ENCODE assay signal across 13 cellular contexts in genomic region chr4:17619416-17620105, GRCh38. TPM values are rescaled to one million over a fixed set of nuclear protein-coding genes. Genes with fewer than 3 reads are reported as not detected.
DNase-seq lines count a peak whose midpoint lies in the region; ATAC-seq and TF ChIP-seq lines count a peak whose summit lies in the region.
"Had no signal": no experiment of that assay in that cellular context is flagged by ENCODE, and none has a peak within 500 bp of the region (broad histone marks: within the 10 kb centered on the region; RNA-seq: fewer than 3 reads in every experiment).

No MANE protein-coding gene starts in this region.

- H3K27me3 Mint-ChIP-seq in activated naive CD8-positive, alpha-beta T cell treated with anti-CD3 and anti-CD28 coated beads, Interleukin-2, amount 10 ng/mL, durations not matched to agents 7 days and 5 days, result no peaks in the 10 kb centered on the region

- no peak for ATAC-seq in activated naive CD8-positive, alpha-beta T cell treated with anti-CD3 and anti-CD28 coated beads, Interleukin-2, amount 10 ng/mL, durations not matched to agents 7 days and 5 days (ENCODE audit: low read depth)

- peak overlapping the region; percentile 4 for H3K4me3 Mint-ChIP-seq in activated naive CD8-positive, alpha-beta T cell treated with anti-CD3 and anti-CD28 coated beads, Interleukin-2, amount 10 ng/mL, durations not matched to agents 7 days and 5 days
- H3K4me3 Mint-ChIP-seq: CD14-positive monocyte had no signal

- POLR2A ChIA-PET in activated naive CD8-positive, alpha-beta T cell treated with anti-CD3 and anti-CD28 coated beads, Interleukin-2, amount 10 ng/mL, durations not matched to agents 7 days and 5 days (lab: Charles Lee), result interaction anchor here (0.6 to 3.3 kb wide), 2 partner anchors 10 to 42 kb away, joined by 3 to 18 read pairs; partner anchors contain the start of gene LAP3

- peaks cover 37% of the 10 kb centered on the region for H3K36me3 Mint-ChIP-seq in activated naive CD8-positive, alpha-beta T cell treated with anti-CD3 and anti-CD28 coated beads, Interleukin-2, amount 10 ng/mL, durations not matched to agents 7 days and 5 days

- H3K27ac Mint-ChIP-seq in activated naive CD8-positive, alpha-beta T cell treated with anti-CD3 and anti-CD28 coated beads, Interleukin-2, amount 10 ng/mL, durations not matched to agents 7 days and 5 days, result peak overlapping the region; percentile 67

- H3K9me3 Mint-ChIP-seq in activated naive CD8-positive, alpha-beta T cell treated with anti-CD3 and anti-CD28 coated beads, Interleukin-2, amount 10 ng/mL, durations not matched to agents 7 days and 5 days, result no peaks in the 10 kb centered on the region
- H3K9me3 Mint-ChIP-seq: CD14-positive monocyte, immature natural killer cell had no signal

- no peak overlapping the region for H3K4me3 ChIP-seq in AG10803 (ENCODE audit: low read length)
- H3K4me3 ChIP-seq: PC-9, suprapubic skin had no signal

- DNase-seq in AG10803 (ENCODE audit: low read depth) (peak; percentile 24), EL (peak; percentile 12), fibroblast of the conjunctiva (ENCODE audit: low read depth) (peak; percentile 36), RPMI8226 (no peak), T-helper 9 cell (no peak), MV-4-11 (lab: John Stamatoyannopoulos, UW) (no peak)
- DNase-seq in activated naive CD8-positive, alpha-beta T cell treated with anti-CD3 and anti-CD28 coated beads, Interleukin-2, amount 10 ng/mL, durations not matched to agents 7 days and 5 days, result no peak
- no peak for DNase-seq in effector CD4-positive, alpha-beta T cell
- DNase-seq: immature natural killer cell, NCI-H345, PC-9 had no signal

- H3K4me1 Mint-ChIP-seq in activated naive CD8-positive, alpha-beta T cell treated with anti-CD3 and anti-CD28 coated beads, Interleukin-2, amount 10 ng/mL, durations not matched to agents 7 days and 5 days, result peaks cover 36% of the 10 kb centered on the region

- TF ChIP-seq CTCF in AG10803 (conservative IDR thresholded peaks at IDR 0.05; ENCODE audit: low read length), result no peak

RNA-seq across cellular contexts. Expression of gene MED28, which starts 5.1 kb away (rescaled TPM):
- 10 to 100 TPM; 62.2 to 65.8 TPM for total RNA-seq in activated naive CD8-positive, alpha-beta T cell treated with anti-CD3 and anti-CD28 coated beads, Interleukin-2, amount 10 ng/mL, durations not matched to agents 7 days and 5 days

RNA-seq across cellular contexts. Expression of gene LAP3, which starts 42.6 kb away (rescaled TPM):
- 100 to 1,000 TPM; 132 to 136 TPM for total RNA-seq in activated naive CD8-positive, alpha-beta T cell treated with anti-CD3 and anti-CD28 coated beads, Interleukin-2, amount 10 ng/mL, durations not matched to agents 7 days and 5 days

Comparison
In these comparisons a context has a peak if more than half of its experiments do, and no peak if none do; other contexts are left out.
1. DNase-seq: peak in AG10803 (single experiment), EL (single experiment) and fibroblast of the conjunctiva (single experiment); none in activated naive CD8-positive, alpha-beta T cell treated with anti-CD3 and anti-CD28 coated beads, Interleukin-2, amount 10 ng/mL, durations not matched to agents 7 days and 5 days (single experiment), RPMI8226 (single experiment), T-helper 9 cell (single experiment), effector CD4-positive, alpha-beta T cell (single experiment) and MV-4-11 (single experiment).